11 cellular contexts compared by ENCODE assay signal in the genomic region with DNA sequence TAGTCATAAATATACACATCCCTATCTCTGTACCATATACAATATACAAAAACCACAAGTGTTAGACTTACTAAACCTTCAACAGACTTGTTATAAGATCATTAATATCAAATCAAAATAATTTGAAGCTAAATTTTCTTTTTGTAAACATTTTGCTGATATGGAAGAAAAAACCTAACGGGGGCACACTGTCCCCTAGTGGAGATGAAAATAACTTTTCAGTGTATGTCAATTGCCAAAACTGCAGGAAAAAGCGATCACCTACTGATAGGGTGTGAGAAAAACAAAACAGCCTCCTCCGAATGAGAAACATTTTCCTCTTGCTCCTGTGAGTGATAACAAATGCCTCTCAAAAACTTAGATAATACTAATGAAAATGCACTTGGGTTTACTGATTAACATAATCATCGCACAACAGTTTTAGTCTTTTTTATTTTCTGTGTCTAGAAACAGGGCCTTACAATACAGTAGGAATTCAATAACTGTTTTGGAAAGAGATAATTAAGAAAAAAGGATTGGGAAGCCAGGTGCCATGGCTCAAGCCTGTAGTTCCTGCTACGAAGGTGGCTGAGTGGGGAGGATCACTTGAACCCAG.
DNase-seq lines count a peak whose midpoint lies in the region; ATAC-seq, FAIRE-seq and TF ChIP-seq lines count a peak whose summit lies in the region.
"Had no signal": no experiment of that assay in that cellular context is flagged by ENCODE, and none has a peak within 500 bp of the region (broad histone marks: within the 10 kb centered on the region; RNA-seq: fewer than 3 reads in every experiment).

No MANE protein-coding gene starts in this region.

- no peaks in the 10 kb centered on the region for H3K9me2 ChIP-seq in SU-DHL-6 (replicated peaks; ENCODE audit: insufficient read depth, low read length)

- peaks cover 6% of the 10 kb centered on the region for H3K4me1 ChIP-seq in A673 (ENCODE audit: insufficient read depth, low read length, poor library complexity, severe bottlenecking)
- no peaks in the 10 kb centered on the region for H3K4me1 ChIP-seq in naive thymus-derived CD4-positive, alpha-beta T cell (ENCODE audit: control insufficient read depth in 2 of 2, insufficient read depth in 2 of 2, low read length in 2 of 2)

- H3K9me3 ChIP-seq in A673 (ENCODE audit: low read depth, low read length, poor library complexity, severe bottlenecking) (no peaks in the 10 kb centered on the region), SU-DHL-6 (ENCODE audit: insufficient read depth, low read length) (no peaks in the 10 kb centered on the region)
- no peaks in the 10 kb centered on the region for H3K9me3 ChIP-seq in naive thymus-derived CD4-positive, alpha-beta T cell (ENCODE audit: control insufficient read depth in 2 of 3, low read length in 3 of 3)

- H3F3A ChIP-seq in SU-DHL-6 (ENCODE audit: insufficient read depth), result no peaks in the 10 kb centered on the region

- no peak overlapping the region for H3K4me3 ChIP-seq in A673 (ENCODE audit: low read depth, low read length, poor library complexity, severe bottlenecking)
- no peak overlapping the region for H3K4me3 ChIP-seq in SU-DHL-6 (ENCODE audit: insufficient read depth, low read length, poor library complexity, severe bottlenecking)
- H3K4me3 ChIP-seq in naive thymus-derived CD4-positive, alpha-beta T cell (ENCODE audit: low read length), result no peak overlapping the region

- CTCF ChIA-PET in A673 (lab: Charles Lee), result interaction anchor here (0.6 to 1.1 kb wide), 5 partner anchors 11 to 321 kb away, joined by 3 read pairs; no protein-coding TSS in a partner anchor
- CTCF ChIA-PET in naive thymus-derived CD4-positive, alpha-beta T cell (lab: Charles Lee), result no interaction called here

- TF ChIP-seq CTCF in A673 (conservative IDR thresholded peaks at IDR 0.05; ENCODE audit: low read depth, low read length) (peak; percentile 83), GM20000 (IDR thresholded peaks at IDR 0.05; ENCODE audit: extremely low read depth, missing control alignments) (peak; percentile 22), SU-DHL-6 (IDR thresholded peaks at IDR 0.05; ENCODE audit: insufficient read depth, low read length, poor library complexity, severe bottlenecking) (peak; percentile 51)

- no TSS peak for BruUV-seq in A673 (replicated peaks; lab: Mats Ljungman, UMichigan)

- H3K27ac ChIP-seq in A673 (ENCODE audit: low read depth, low read length, poor library complexity, severe bottlenecking) (no peak overlapping the region), SU-DHL-6 (ENCODE audit: low read depth, low read length) (no peak overlapping the region)
- H3K27ac ChIP-seq in naive thymus-derived CD4-positive, alpha-beta T cell (ENCODE audit: low read depth, low read length), result no peak overlapping the region

- H3K36me3 ChIP-seq in A673 (ENCODE audit: insufficient read depth, low read length, poor library complexity, severe bottlenecking) (no peaks in the 10 kb centered on the region), SU-DHL-6 (ENCODE audit: low read length) (no peaks in the 10 kb centered on the region)
- H3K36me3 ChIP-seq in naive thymus-derived CD4-positive, alpha-beta T cell (ENCODE audit: control insufficient read depth in 2 of 3, insufficient read depth in 3 of 3, low read length in 3 of 3), result no peaks in the 10 kb centered on the region

- H3K4me3 Mint-ChIP-seq in naive thymus-derived CD4-positive, alpha-beta T cell, result no peak overlapping the region
- H3K4me3 Mint-ChIP-seq: activated naive CD8-positive, alpha-beta T cell treated with anti-CD3 and anti-CD28 coated beads, Interleukin-2, amount 10 ng/mL, durations not matched to agents 7 days and 5 days had no signal

- no peak overlapping the region for H2AFZ ChIP-seq in SU-DHL-6 (ENCODE audit: low read depth, low read length, severe bottlenecking)

- H3K4me1 Mint-ChIP-seq in naive thymus-derived CD4-positive, alpha-beta T cell, result peaks cover 0 to 3% (median 0%) of the 10 kb centered on the region in 7 donors
- H3K4me1 Mint-ChIP-seq: activated naive CD8-positive, alpha-beta T cell treated with anti-CD3 and anti-CD28 coated beads, Interleukin-2, amount 10 ng/mL, durations not matched to agents 7 days and 5 days had no signal

- POLR2A ChIA-PET in A673 (lab: Charles Lee; ENCODE audit: low non-redundant PET), result no interaction called here
- POLR2A ChIA-PET in naive thymus-derived CD4-positive, alpha-beta T cell (lab: Charles Lee), result no interaction called here

- peak; percentile 48 for ATAC-seq in left ventricle myocardium superior
- ATAC-seq in naive thymus-derived CD4-positive, alpha-beta T cell, result no peak

- no peak overlapping the region for H3K4me2 ChIP-seq in SU-DHL-6 (ENCODE audit: low read depth, low read length, poor library complexity, severe bottlenecking)

- H4K20me1 ChIP-seq in SU-DHL-6 (ENCODE audit: low read depth, low read length), result no peaks in the 10 kb centered on the region

- peaks cover 0 to 3% (median 0%) of the 10 kb centered on the region in 5 donors for H3K36me3 Mint-ChIP-seq in naive thymus-derived CD4-positive, alpha-beta T cell
- H3K36me3 Mint-ChIP-seq: activated naive CD8-positive, alpha-beta T cell treated with anti-CD3 and anti-CD28 coated beads, Interleukin-2, amount 10 ng/mL, durations not matched to agents 7 days and 5 days had no signal

- H3K27me3 ChIP-seq in A673 (replicated peaks; ENCODE audit: insufficient read depth, low read depth, low read length, poor library complexity) (peaks cover 9% of the 10 kb centered on the region), SU-DHL-6 (ENCODE audit: low read length) (no peaks in the 10 kb centered on the region)
- no peaks in the 10 kb centered on the region for H3K27me3 ChIP-seq in naive thymus-derived CD4-positive, alpha-beta T cell (ENCODE audit: control insufficient read depth in 2 of 2, insufficient read depth in 2 of 2, low read length in 2 of 2)

- no peak overlapping the region for H3K9ac ChIP-seq in SU-DHL-6 (ENCODE audit: low read length)

- no peak overlapping the region for H3K27ac Mint-ChIP-seq in naive thymus-derived CD4-positive, alpha-beta T cell
- H3K27ac Mint-ChIP-seq: activated naive CD8-positive, alpha-beta T cell treated with anti-CD3 and anti-CD28 coated beads, Interleukin-2, amount 10 ng/mL, durations not matched to agents 7 days and 5 days had no signal

- FAIRE-seq in urothelium cell line (lab: Jason Lieb, UNC), result no peak
- FAIRE-seq: GM18507 had no signal

- no peaks in the 10 kb centered on the region for H3K79me2 ChIP-seq in SU-DHL-6 (ENCODE audit: insufficient read depth, low read length)

- intact Hi-C loops in A673 (cut with micrococcal nuclease; ENCODE audit: unreplicated experiment), result loop anchor here (1.0 kb wide), 1 partner anchor 20 kb away; no protein-coding TSS in a partner anchor
- intact Hi-C loops in left ventricle myocardium superior (cut with micrococcal nuclease), result no loop called here
- intact Hi-C loops in naive thymus-derived CD4-positive, alpha-beta T cell (cut with micrococcal nuclease), result no loop called here

- H3K9me3 Mint-ChIP-seq in naive thymus-derived CD4-positive, alpha-beta T cell, result peaks cover 0 to 22% (median 5%) of the 10 kb centered on the region in 11 donors
- H3K9me3 Mint-ChIP-seq: activated naive CD8-positive, alpha-beta T cell treated with anti-CD3 and anti-CD28 coated beads, Interleukin-2, amount 10 ng/mL, durations not matched to agents 7 days and 5 days had no signal

- peak; percentile 46 for DNase-seq in A673 (ENCODE audit: low spot score)
- DNase-seq in GM20000 (ENCODE audit: low spot score), result no peak
- no peak for DNase-seq in left ventricle myocardium superior
- no peak for DNase-seq in 8988T
- DNase-seq in stimulated activated CD4-positive, alpha-beta T cell treated with anti-CD3 and anti-CD28 coated beads, Interleukin-4, amount 100 ng/mL, for 24 hours, result no peak
- no peak for DNase-seq in naive thymus-derived CD4-positive, alpha-beta T cell
- no peak for DNase-seq in urothelium cell line (ENCODE audit: low spot score)
- DNase-seq: activated naive CD8-positive, alpha-beta T cell treated with anti-CD3 and anti-CD28 coated beads, Interleukin-2, amount 10 ng/mL, durations not matched to agents 7 days and 5 days; NCI-H146 had no signal

- peaks cover 0 to 7% (median 0%) of the 10 kb centered on the region in 5 donors for H3K27me3 Mint-ChIP-seq in naive thymus-derived CD4-positive, alpha-beta T cell
- H3K27me3 Mint-ChIP-seq: activated naive CD8-positive, alpha-beta T cell treated with anti-CD3 and anti-CD28 coated beads, Interleukin-2, amount 10 ng/mL, durations not matched to agents 7 days and 5 days had no signal

Comparison
In these comparisons a context has a peak if more than half of its experiments do, and no peak if none do; other contexts are left out.
1. CTCF ChIP-seq: peak in every context shown above with its lines; median percentile 83 in A673; 51 in SU-DHL-6; 22 in GM20000.